ENCODE assay signal across 1 cellular context in genomic region chr7:2145835-2146580, GRCh38.
TF ChIP-seq lines count a peak whose summit lies in the region.

No MANE protein-coding gene starts in this region.

TF ChIP-seq in WTC11, 78 proteins besides CTCF, POLR2A, EP300 and RAD21 (continued from another document):
- TF ChIP-seq, protein P1, sequence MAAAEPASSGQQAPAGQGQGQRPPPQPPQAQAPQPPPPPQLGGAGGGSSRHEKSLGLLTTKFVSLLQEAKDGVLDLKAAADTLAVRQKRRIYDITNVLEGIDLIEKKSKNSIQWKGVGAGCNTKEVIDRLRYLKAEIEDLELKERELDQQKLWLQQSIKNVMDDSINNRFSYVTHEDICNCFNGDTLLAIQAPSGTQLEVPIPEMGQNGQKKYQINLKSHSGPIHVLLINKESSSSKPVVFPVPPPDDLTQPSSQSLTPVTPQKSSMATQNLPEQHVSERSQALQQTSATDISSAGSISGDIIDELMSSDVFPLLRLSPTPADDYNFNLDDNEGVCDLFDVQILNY (CRISPR knock-in tag; IDR thresholded peaks at IDR 0.05): no peak
- no peak for TF ChIP-seq TP53 (CRISPR knock-in tag; IDR thresholded peaks at IDR 0.05)
- TF ChIP-seq NR1H2 (CRISPR knock-in tag; IDR thresholded peaks at IDR 0.05): no peak
- TF ChIP-seq MYBL2 (CRISPR knock-in tag; IDR thresholded peaks at IDR 0.05): no peak
- TF ChIP-seq, protein P2, sequence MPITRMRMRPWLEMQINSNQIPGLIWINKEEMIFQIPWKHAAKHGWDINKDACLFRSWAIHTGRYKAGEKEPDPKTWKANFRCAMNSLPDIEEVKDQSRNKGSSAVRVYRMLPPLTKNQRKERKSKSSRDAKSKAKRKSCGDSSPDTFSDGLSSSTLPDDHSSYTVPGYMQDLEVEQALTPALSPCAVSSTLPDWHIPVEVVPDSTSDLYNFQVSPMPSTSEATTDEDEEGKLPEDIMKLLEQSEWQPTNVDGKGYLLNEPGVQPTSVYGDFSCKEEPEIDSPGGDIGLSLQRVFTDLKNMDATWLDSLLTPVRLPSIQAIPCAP (CRISPR knock-in tag; IDR thresholded peaks at IDR 0.05): no peak
- TF ChIP-seq CREM (CRISPR knock-in tag; IDR thresholded peaks at IDR 0.05): no peak
- no peak for TF ChIP-seq ZNF671 (CRISPR knock-in tag; IDR thresholded peaks at IDR 0.05)
